ENCODE assay signal across 1 cellular context in the genomic region with DNA sequence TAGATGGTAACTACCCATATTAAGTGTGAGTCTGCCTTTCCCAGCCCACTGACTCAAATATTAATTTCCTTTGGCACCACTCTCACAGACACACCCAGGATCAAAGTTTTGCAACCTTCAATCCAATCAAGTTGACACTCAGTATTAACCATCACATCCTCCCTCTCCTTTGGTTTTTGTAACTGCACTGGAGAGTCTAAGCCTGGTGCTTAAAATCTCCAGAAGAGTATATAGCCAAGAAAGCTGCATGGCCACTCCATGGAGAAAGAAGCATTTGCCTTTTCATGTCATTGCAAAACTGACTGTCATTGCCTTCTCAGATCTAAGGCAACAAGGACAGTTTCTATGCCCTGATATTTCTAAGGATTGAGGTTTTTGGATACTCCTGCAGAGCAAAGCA.
TF ChIP-seq lines count a peak whose summit lies in the region.

No MANE protein-coding gene starts in this region.

TF ChIP-seq in HepG2, 621 proteins besides CTCF, POLR2A, EP300 and RAD21:
- TF ChIP-seq TARDBP (CRISPR knock-in tag; IDR thresholded peaks at IDR 0.05) (no peak), ETV5 (CRISPR knock-in tag; IDR thresholded peaks at IDR 0.05; ENCODE audit: borderline replicate concordance) (no peak), RNF2 (conservative IDR thresholded peaks at IDR 0.05; ENCODE audit: low read depth) (no peak), SIX4 (CRISPR knock-in tag; IDR thresholded peaks at IDR 0.05) (no peak), IRX3 (CRISPR knock-in tag; IDR thresholded peaks at IDR 0.05; ENCODE audit: borderline replicate concordance, low read depth) (no peak), KDM6A (CRISPR knock-in tag; IDR thresholded peaks at IDR 0.05; ENCODE audit: low read depth) (no peak), SOX6 (IDR thresholded peaks at IDR 0.05) (no peak), SOX6 (CRISPR knock-in tag; IDR thresholded peaks at IDR 0.05) (no peak), TBP (CRISPR knock-in tag; IDR thresholded peaks at IDR 0.05) (no peak), SIX1 (CRISPR knock-in tag; IDR thresholded peaks at IDR 0.05; ENCODE audit: borderline replicate concordance) (no peak), ZNF235 (CRISPR knock-in tag; IDR thresholded peaks at IDR 0.05; ENCODE audit: borderline replicate concordance) (no peak), ZNF264 (CRISPR knock-in tag; IDR thresholded peaks at IDR 0.05) (no peak), NCOA2 (CRISPR knock-in tag; IDR thresholded peaks at IDR 0.05) (no peak), ZSCAN22 (CRISPR knock-in tag; IDR thresholded peaks at IDR 0.05) (no peak), REL (CRISPR knock-in tag; conservative IDR thresholded peaks at IDR 0.05) (no peak), HNRNPLL (IDR thresholded peaks at IDR 0.05; ENCODE audit: low read depth, low read length, poor library complexity, severe bottlenecking) (no peak), ZMAT3 (CRISPR knock-in tag; conservative IDR thresholded peaks at IDR 0.05) (no peak)
- TF ChIP-seq, protein P1, sequence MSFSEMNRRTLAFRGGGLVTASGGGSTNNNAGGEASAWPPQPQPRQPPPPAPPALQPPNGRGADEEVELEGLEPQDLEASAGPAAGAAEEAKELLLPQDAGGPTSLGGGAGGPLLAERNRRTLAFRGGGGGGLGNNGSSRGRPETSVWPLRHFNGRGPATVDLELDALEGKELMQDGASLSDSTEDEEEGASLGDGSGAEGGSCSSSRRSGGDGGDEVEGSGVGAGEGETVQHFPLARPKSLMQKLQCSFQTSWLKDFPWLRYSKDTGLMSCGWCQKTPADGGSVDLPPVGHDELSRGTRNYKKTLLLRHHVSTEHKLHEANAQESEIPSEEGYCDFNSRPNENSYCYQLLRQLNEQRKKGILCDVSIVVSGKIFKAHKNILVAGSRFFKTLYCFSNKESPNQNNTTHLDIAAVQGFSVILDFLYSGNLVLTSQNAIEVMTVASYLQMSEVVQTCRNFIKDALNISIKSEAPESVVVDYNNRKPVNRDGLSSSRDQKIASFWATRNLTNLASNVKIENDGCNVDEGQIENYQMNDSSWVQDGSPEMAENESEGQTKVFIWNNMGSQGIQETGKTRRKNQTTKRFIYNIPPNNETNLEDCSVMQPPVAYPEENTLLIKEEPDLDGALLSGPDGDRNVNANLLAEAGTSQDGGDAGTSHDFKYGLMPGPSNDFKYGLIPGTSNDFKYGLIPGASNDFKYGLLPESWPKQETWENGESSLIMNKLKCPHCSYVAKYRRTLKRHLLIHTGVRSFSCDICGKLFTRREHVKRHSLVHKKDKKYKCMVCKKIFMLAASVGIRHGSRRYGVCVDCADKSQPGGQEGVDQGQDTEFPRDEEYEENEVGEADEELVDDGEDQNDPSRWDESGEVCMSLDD (CRISPR knock-in tag; IDR thresholded peaks at IDR 0.05; ENCODE audit: borderline replicate concordance), result no peak
- TF ChIP-seq, protein P2, sequence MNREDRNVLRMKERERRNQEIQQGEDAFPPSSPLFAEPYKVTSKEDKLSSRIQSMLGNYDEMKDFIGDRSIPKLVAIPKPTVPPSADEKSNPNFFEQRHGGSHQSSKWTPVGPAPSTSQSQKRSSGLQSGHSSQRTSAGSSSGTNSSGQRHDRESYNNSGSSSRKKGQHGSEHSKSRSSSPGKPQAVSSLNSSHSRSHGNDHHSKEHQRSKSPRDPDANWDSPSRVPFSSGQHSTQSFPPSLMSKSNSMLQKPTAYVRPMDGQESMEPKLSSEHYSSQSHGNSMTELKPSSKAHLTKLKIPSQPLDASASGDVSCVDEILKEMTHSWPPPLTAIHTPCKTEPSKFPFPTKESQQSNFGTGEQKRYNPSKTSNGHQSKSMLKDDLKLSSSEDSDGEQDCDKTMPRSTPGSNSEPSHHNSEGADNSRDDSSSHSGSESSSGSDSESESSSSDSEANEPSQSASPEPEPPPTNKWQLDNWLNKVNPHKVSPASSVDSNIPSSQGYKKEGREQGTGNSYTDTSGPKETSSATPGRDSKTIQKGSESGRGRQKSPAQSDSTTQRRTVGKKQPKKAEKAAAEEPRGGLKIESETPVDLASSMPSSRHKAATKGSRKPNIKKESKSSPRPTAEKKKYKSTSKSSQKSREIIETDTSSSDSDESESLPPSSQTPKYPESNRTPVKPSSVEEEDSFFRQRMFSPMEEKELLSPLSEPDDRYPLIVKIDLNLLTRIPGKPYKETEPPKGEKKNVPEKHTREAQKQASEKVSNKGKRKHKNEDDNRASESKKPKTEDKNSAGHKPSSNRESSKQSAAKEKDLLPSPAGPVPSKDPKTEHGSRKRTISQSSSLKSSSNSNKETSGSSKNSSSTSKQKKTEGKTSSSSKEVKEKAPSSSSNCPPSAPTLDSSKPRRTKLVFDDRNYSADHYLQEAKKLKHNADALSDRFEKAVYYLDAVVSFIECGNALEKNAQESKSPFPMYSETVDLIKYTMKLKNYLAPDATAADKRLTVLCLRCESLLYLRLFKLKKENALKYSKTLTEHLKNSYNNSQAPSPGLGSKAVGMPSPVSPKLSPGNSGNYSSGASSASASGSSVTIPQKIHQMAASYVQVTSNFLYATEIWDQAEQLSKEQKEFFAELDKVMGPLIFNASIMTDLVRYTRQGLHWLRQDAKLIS (CRISPR knock-in tag; IDR thresholded peaks at IDR 0.05), result no peak
